In genomic region chr22:32079110-32080089, GRCh38 we compare ENCODE assay signal across 13 cellular contexts. TPM values are rescaled to one million over a fixed set of nuclear protein-coding genes. Genes with fewer than 3 reads are reported as not detected.
A peak's percentile ranks its signal among the peaks of the same experiment; 100 is the strongest.
DNase-seq lines count a peak whose midpoint lies in the region; ATAC-seq and TF ChIP-seq lines count a peak whose summit lies in the region.
"Had no signal": no experiment of that assay in that cellular context is flagged by ENCODE, and none has a peak within 500 bp of the region (broad histone marks: within the 10 kb centered on the region; RNA-seq: fewer than 3 reads in every experiment).

No MANE protein-coding gene starts in this region.

- DNase-seq in ELF-1 (ENCODE audit: low read depth, low spot score) = peak; percentile 25
- DNase-seq in RKO (ENCODE audit: low spot score) = peak; percentile 31
- peak; percentile 11 for DNase-seq in fibroblast of peridontal ligament (ENCODE audit: extremely low read depth)
- no peak for DNase-seq in omental fat pad (ENCODE audit: low spot score)
- no peak for DNase-seq in NCI-H2107 (lab: John Stamatoyannopoulos, UW)
- no peak for DNase-seq in activated T-cell treated with anti-CD3 and anti-CD28 coated beads, Interleukin-2, amount 50 U/mL, for 24 hours
- DNase-seq in DMS114 treated with DMSO at 0.1 percent for 48 hours (lab: John Stamatoyannopoulos, UW; ENCODE audit: unreplicated experiment) = no peak
- DNase-seq: activated CD4-positive, alpha-beta T cell treated with anti-CD3 and anti-CD28 coated beads, Interleukin-2, amount 10 ng/mL, durations not matched to agents 7 days and 5 days; aorta; DND-41; NCI-H69; stimulated activated CD4-positive, alpha-beta T cell treated with anti-CD3 and anti-CD28 coated beads, Interleukin-4, amount 100 ng/mL, for 1 hour had no signal

- H3K27ac Mint-ChIP-seq in activated T-cell treated with anti-CD3 and anti-CD28 coated beads, Interleukin-2, amount 50 U/mL, for 24 hours = no peak overlapping the region
- H3K27ac Mint-ChIP-seq: activated CD4-positive, alpha-beta T cell treated with anti-CD3 and anti-CD28 coated beads, Interleukin-2, amount 10 ng/mL, durations not matched to agents 7 days and 5 days had no signal

- H3K9me3 Mint-ChIP-seq in activated T-cell treated with anti-CD3 and anti-CD28 coated beads, Interleukin-2, amount 50 U/mL, for 24 hours = no peaks in the 10 kb centered on the region
- H3K9me3 Mint-ChIP-seq: activated CD4-positive, alpha-beta T cell treated with anti-CD3 and anti-CD28 coated beads, Interleukin-2, amount 10 ng/mL, durations not matched to agents 7 days and 5 days had no signal

- H3K4me1 Mint-ChIP-seq in activated T-cell treated with anti-CD3 and anti-CD28 coated beads, Interleukin-2, amount 50 U/mL, for 24 hours (ENCODE audit: low read depth) = no peaks in the 10 kb centered on the region
- H3K4me1 Mint-ChIP-seq: activated CD4-positive, alpha-beta T cell treated with anti-CD3 and anti-CD28 coated beads, Interleukin-2, amount 10 ng/mL, durations not matched to agents 7 days and 5 days had no signal

- no peak for TF ChIP-seq CTCF in omental fat pad (IDR thresholded peaks at IDR 0.05)

- peak; percentile 85 for ATAC-seq in omental fat pad (ENCODE audit: low FRiP score)
- no peak for ATAC-seq in HG03039 (IDR thresholded peaks at IDR 0.05; ENCODE audit: unreplicated experiment)

- H3K4me3 Mint-ChIP-seq in activated T-cell treated with anti-CD3 and anti-CD28 coated beads, Interleukin-2, amount 50 U/mL, for 24 hours = no peak overlapping the region
- H3K4me3 Mint-ChIP-seq: activated CD4-positive, alpha-beta T cell treated with anti-CD3 and anti-CD28 coated beads, Interleukin-2, amount 10 ng/mL, durations not matched to agents 7 days and 5 days had no signal

- no peaks in the 10 kb centered on the region for H3K36me3 Mint-ChIP-seq in activated T-cell treated with anti-CD3 and anti-CD28 coated beads, Interleukin-2, amount 50 U/mL, for 24 hours (ENCODE audit: low read depth)

- H3K27me3 Mint-ChIP-seq in activated T-cell treated with anti-CD3 and anti-CD28 coated beads, Interleukin-2, amount 50 U/mL, for 24 hours = peaks cover 15% of the 10 kb centered on the region

RNA-seq across cellular contexts. Expression of gene SLC5A1, which starts 36.3 kb away (rescaled TPM):
- total RNA-seq in omental fat pad = not detected
- total RNA-seq: activated CD4-positive, alpha-beta T cell treated with anti-CD3 and anti-CD28 coated beads, Interleukin-2, amount 10 ng/mL, durations not matched to agents 7 days and 5 days; aorta had no signal

Comparison
In these comparisons a context has a peak if more than half of its experiments do, and no peak if none do; other contexts are left out.
1. DNase-seq: peak in ELF-1 (single experiment), RKO (single experiment) and fibroblast of peridontal ligament (single experiment); none in omental fat pad (single experiment), NCI-H2107 (single experiment), activated T-cell treated with anti-CD3 and anti-CD28 coated beads, Interleukin-2, amount 50 U/mL, for 24 hours (single experiment) and DMS114 treated with DMSO at 0.1 percent for 48 hours (single experiment).